ENCODE assay signal across 26 cellular contexts in the genomic region with DNA sequence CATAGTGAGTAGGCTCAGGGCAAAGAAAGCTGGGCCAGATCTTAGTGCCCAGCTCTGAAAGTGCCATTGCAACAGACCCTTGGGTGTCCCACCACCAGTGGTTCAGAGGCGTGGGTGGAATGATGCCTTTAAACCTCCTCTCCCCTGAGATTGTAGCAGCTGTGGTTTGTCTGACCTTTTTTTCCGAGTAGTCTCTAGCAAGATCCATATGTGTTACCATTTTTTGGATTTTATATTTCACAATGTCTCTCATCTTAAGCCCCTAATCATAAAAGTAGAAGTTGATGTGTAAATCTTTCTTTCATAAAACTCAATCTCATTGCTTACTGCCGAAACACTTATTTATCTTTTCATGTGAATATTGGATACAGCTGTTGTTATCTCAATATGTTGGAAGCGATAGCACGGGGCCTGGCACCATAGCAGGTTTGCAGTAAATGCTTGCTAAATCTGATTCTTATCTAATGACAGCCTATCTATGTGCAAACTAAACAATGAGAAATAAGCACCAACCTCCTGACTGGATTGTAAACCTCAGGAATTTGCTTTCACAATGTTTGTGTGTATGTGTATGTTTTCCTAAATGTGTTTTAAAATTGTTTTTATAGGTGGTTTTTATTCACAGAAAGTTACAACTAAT. TPM values are rescaled to one million over a fixed set of nuclear protein-coding genes. Genes with fewer than 3 reads are reported as not detected.
DNase-seq lines count a peak whose midpoint lies in the region; ATAC-seq, FAIRE-seq and TF ChIP-seq lines count a peak whose summit lies in the region.
"Had no signal": no experiment of that assay in that cellular context is flagged by ENCODE, and none has a peak within 500 bp of the region (broad histone marks: within the 10 kb centered on the region; RNA-seq: fewer than 3 reads in every experiment).

No MANE protein-coding gene starts in this region.

- H3K4me1 ChIP-seq in HepG2 (ENCODE audit: insufficient read depth, low read length) (peaks cover 38% of the 10 kb centered on the region), suprapubic skin (peaks cover 40% of the 10 kb centered on the region)
- H3K4me1 ChIP-seq in effector memory CD4-positive, alpha-beta T cell (ENCODE audit: control insufficient read depth, insufficient read depth, low read length, poor library complexity, severe bottlenecking), result no peaks in the 10 kb centered on the region
- H3K4me1 ChIP-seq: HAP-1, thyroid gland had no signal

- CTCF ChIA-PET in HepG2 (lab: Yijun Ruan, JAX; ENCODE audit: low intra/inter-chr PET ratio, low total read pairs), result interaction anchor here (0.6 kb wide), 1 partner anchor 45 kb away, joined by 3 read pairs; no protein-coding TSS in a partner anchor

- intact Hi-C loops in HepG2 (cut with micrococcal nuclease; ENCODE audit: unreplicated experiment), result no loop called here

- H3K27ac ChIP-seq in HepG2 (ENCODE audit: extremely low read length, insufficient read depth, low read length), result no peak overlapping the region
- peak overlapping the region; percentile 16 for H3K27ac ChIP-seq in suprapubic skin
- H3K27ac ChIP-seq in effector memory CD4-positive, alpha-beta T cell (ENCODE audit: insufficient read depth, low read length, poor library complexity, severe bottlenecking), result no peak overlapping the region
- H3K27ac ChIP-seq: body of pancreas, thyroid gland had no signal

- H3K4me3 ChIP-seq in HepG2 (replicated peaks in 1 of 3; ENCODE audit: insufficient read depth in 1 of 3, low read depth in 2 of 3, low read length in 3 of 3) (no peak overlapping the region), suprapubic skin (no peak overlapping the region)
- no peak overlapping the region for H3K4me3 ChIP-seq in effector memory CD4-positive, alpha-beta T cell (ENCODE audit: insufficient read depth, low read depth, low read length, poor library complexity, severe bottlenecking)
- H3K4me3 ChIP-seq: body of pancreas, HAP-1, thyroid gland had no signal

- TF ChIP-seq EP300 in HepG2 (IDR thresholded peaks at IDR 0.05; ENCODE audit: low read depth in 2 of 2, low read length in 2 of 2) (no peak), HepG2 (CRISPR knock-in tag; IDR thresholded peaks at IDR 0.05; ENCODE audit: borderline replicate concordance) (no peak), suprapubic skin (IDR thresholded peaks at IDR 0.05) (no peak)

- H3K9me3 ChIP-seq in HepG2 (ENCODE audit: low read length) (no peaks in the 10 kb centered on the region), suprapubic skin (no peaks in the 10 kb centered on the region)
- no peaks in the 10 kb centered on the region for H3K9me3 ChIP-seq in effector memory CD4-positive, alpha-beta T cell (ENCODE audit: control insufficient read depth, low read length)
- H3K9me3 ChIP-seq: body of pancreas, HAP-1, thyroid gland had no signal

- 37% methylated on average over 5 of the region's 5 CpGs for WGBS in HepG2 (ENCODE audit: low lambda C conversion rate)
- 20% methylated on average over 5 of the region's 5 CpGs for WGBS in suprapubic skin

- H3K79me2 ChIP-seq in HepG2 (ENCODE audit: insufficient read depth, low read length), result no peaks in the 10 kb centered on the region

- DNase-seq in HCEC 1CT (peak; percentile 74), dedifferentiated amniotic fluid mesenchymal stem cell (ENCODE audit: extremely low spot score) (peak; percentile 49), HepG2 (ENCODE audit: low spot score) (no peak), suprapubic skin (ENCODE audit: low spot score in 2 of 2) (no peak)
- no peak for DNase-seq in effector memory CD4-positive, alpha-beta T cell
- no peak for DNase-seq in effector CD4-positive, alpha-beta T cell
- DNase-seq: activated CD4-positive, alpha-beta T cell treated with anti-CD3 and anti-CD28 coated beads, Interleukin-2, amount 10 ng/mL, durations not matched to agents 7 days and 5 days; activated naive CD8-positive, alpha-beta T cell treated with anti-CD3 and anti-CD28 coated beads for 36 hours; body of pancreas; COR-L47; cortex of kidney; NCI-H1436; NCI-H774; stimulated activated CD4-positive, alpha-beta T cell treated with anti-CD3 and anti-CD28 coated beads, Interleukin-2, amount 100 ng/mL, for 24 hours; stimulated activated naive CD4-positive, alpha-beta T cell; T-cell; thyroid gland had no signal

- no peak for TF ChIP-seq RAD21 in HepG2 (CRISPR knock-in tag; IDR thresholded peaks at IDR 0.05)

- H3K4me2 ChIP-seq in HepG2 (ENCODE audit: low read depth, low read length), result no peak overlapping the region

- no peaks in the 10 kb centered on the region for H3K36me3 ChIP-seq in HepG2 (replicated peaks in 1 of 2; ENCODE audit: control insufficient read depth in 1 of 2, insufficient read depth in 2 of 2, low read length in 2 of 2)
- H3K36me3 ChIP-seq in suprapubic skin, result peaks cover 22% of the 10 kb centered on the region
- no peaks in the 10 kb centered on the region for H3K36me3 ChIP-seq in effector memory CD4-positive, alpha-beta T cell (ENCODE audit: control insufficient read depth, insufficient read depth, low read length)
- H3K36me3 ChIP-seq: HAP-1, thyroid gland had no signal

- no peak for TF ChIP-seq CTCF in HepG2 (CRISPR knock-in tag; IDR thresholded peaks at IDR 0.05)
- TF ChIP-seq CTCF in suprapubic skin (IDR thresholded peaks at IDR 0.05), result no peak

- H3K27me3 ChIP-seq in HepG2 (ENCODE audit: control insufficient read depth in 1 of 2, insufficient read depth in 2 of 2, low read length in 2 of 2), result no peaks in the 10 kb centered on the region
- H3K27me3 ChIP-seq in suprapubic skin, result no peaks in the 10 kb centered on the region
- H3K27me3 ChIP-seq in effector memory CD4-positive, alpha-beta T cell (replicated peaks; ENCODE audit: control insufficient read depth, insufficient read depth, low read length, poor library complexity, severe bottlenecking), result no peaks in the 10 kb centered on the region
- H3K27me3 ChIP-seq: body of pancreas, thyroid gland had no signal

- no peak for FAIRE-seq in HepG2 (lab: Jason Lieb, UNC)
- FAIRE-seq: TTC549 had no signal

- POLR2A ChIA-PET in HepG2 (lab: Yijun Ruan, JAX), result interaction anchor here (5.9 kb wide), 1 partner anchor 13 kb away, joined by 177 read pairs; a partner anchor contains a TSS

- BruUV-seq in HepG2 (replicated peaks; lab: Mats Ljungman, UMichigan), result no TSS peak

- H4K20me1 ChIP-seq in HepG2 (ENCODE audit: insufficient read depth, low read length), result no peaks in the 10 kb centered on the region

- no peak for ATAC-seq in HepG2
- no peak for ATAC-seq in HG02571 (IDR thresholded peaks at IDR 0.05; ENCODE audit: unreplicated experiment)
- ATAC-seq: body of pancreas; natural killer cell treated with Interleukin-12 subunit alpha and Interleukin-12 subunit beta and Interleukin-15 and Interleukin-18, amount 100 ng/mL, for 72 hours; T-cell had no signal

- no peak overlapping the region for H2AFZ ChIP-seq in HepG2 (ENCODE audit: low read length)

- no peak overlapping the region for H3K9ac ChIP-seq in HepG2 (ENCODE audit: insufficient read depth, low read depth, low read length)

- no peak for TF ChIP-seq POLR2A in HepG2 (IDR thresholded peaks at IDR 0.05; ENCODE audit: insufficient read depth in 1 of 2, low read depth in 2 of 2, low read length in 2 of 2)
- TF ChIP-seq POLR2A in suprapubic skin (IDR thresholded peaks at IDR 0.05), result no peak

- in situ Hi-C loops in HepG2 (cut with HindIII; ENCODE audit: extremely low pct_ligation_motif_present, low pct_unique_long_range_greater_than_20kb), result no loop called here

RNA-seq across cellular contexts. Expression of a gene that starts 14.1 kb away (rescaled TPM):
- total RNA-seq in HepG2 (2016; rRNA removed; fragmentation: Illumina TruSeq; extraction: Trizol) (6.4 and 7.8 TPM in 2 replicates), suprapubic skin (100 to 1,000 TPM in 1 of 4 donors, 10 to 100 TPM in 3; 82.5 to 111 (median 91.8) TPM)
- total RNA-seq in HepG2 (2016; cell fraction: cytosol; rRNA removed; fragmentation: Illumina TruSeq; extraction: Trizol; ENCODE audit: low read depth), result 1.1 and 2.5 TPM in 2 replicates
- total RNA-seq in HepG2 (2016; cell fraction: insoluble cytoplasmic fraction; rRNA removed; fragmentation: Illumina TruSeq; extraction: Trizol), result 5.6 and 7.8 TPM in 2 replicates
- total RNA-seq in HepG2 (2016; cell fraction: membrane; rRNA removed; fragmentation: Illumina TruSeq; extraction: Trizol), result 3.7 and 4.1 TPM in 2 replicates
- 8.1 and 10.3 TPM in 2 replicates for total RNA-seq in HepG2 (2016; cell fraction: nucleus; rRNA removed; fragmentation: Illumina TruSeq; extraction: Trizol)
- polyA plus RNA-seq in HepG2 (2011; rRNA removed), result 17.3 and 21.0 TPM in 2 replicates
- polyA plus RNA-seq in HepG2 (2011; cell fraction: cytosol; rRNA removed), result 15.9 and 18.0 TPM in 2 replicates
- polyA plus RNA-seq in HepG2 (2011; cell fraction: nucleus; rRNA removed), result 9.0 and 11.3 TPM in 2 replicates
- 25.6 and 33.6 TPM in 2 replicates for polyA plus RNA-seq in HepG2 (2012)
- polyA plus RNA-seq in HepG2 (2016; cell fraction: cytosol; fragmentation: Illumina TruSeq; extraction: Trizol; ENCODE audit: low read depth), result 1.3 and 1.7 TPM in 2 replicates
- polyA plus RNA-seq in HepG2 (2016; cell fraction: insoluble cytoplasmic fraction; fragmentation: Illumina TruSeq; extraction: Trizol; ENCODE audit: low read depth), result 6.4 and 9.0 TPM in 2 replicates
- polyA plus RNA-seq in HepG2 (2016; cell fraction: membrane; fragmentation: Illumina TruSeq; extraction: Trizol; ENCODE audit: low read depth), result 3.1 and 4.1 TPM in 2 replicates
- 12.8 and 14.7 TPM in 2 replicates for polyA plus RNA-seq in HepG2 (2016; cell fraction: nucleus; fragmentation: Illumina TruSeq; extraction: Trizol; ENCODE audit: insufficient read depth, low read depth)
- 4.9 and 10.4 TPM in 2 replicates for polyA minus RNA-seq in HepG2 (2011; rRNA and poly(A)+ RNA removed; ENCODE audit: low replicate concordance)
- polyA minus RNA-seq in HepG2 (2011; cell fraction: cytosol; rRNA and poly(A)+ RNA removed), result 10.6 and 11.1 TPM in 2 replicates
- polyA minus RNA-seq in HepG2 (2011; cell fraction: nucleus; rRNA and poly(A)+ RNA removed), result 9.9 and 15.7 TPM in 2 replicates

RNA-seq across cellular contexts. Expression of a gene that starts 23.7 kb away (rescaled TPM):
- total RNA-seq in HepG2 (2016; rRNA removed; fragmentation: Illumina TruSeq; extraction: Trizol) (not detected in 2 replicates), suprapubic skin (10 to 100 TPM; 11.8 to 35.6 (median 22.9) TPM)
- not detected in 2 replicates for total RNA-seq in HepG2 (2016; cell fraction: cytosol; rRNA removed; fragmentation: Illumina TruSeq; extraction: Trizol; ENCODE audit: low read depth)
- not detected in 2 replicates for total RNA-seq in HepG2 (2016; cell fraction: insoluble cytoplasmic fraction; rRNA removed; fragmentation: Illumina TruSeq; extraction: Trizol)
- not detected in 2 replicates for total RNA-seq in HepG2 (2016; cell fraction: membrane; rRNA removed; fragmentation: Illumina TruSeq; extraction: Trizol)
- total RNA-seq in HepG2 (2016; cell fraction: nucleus; rRNA removed; fragmentation: Illumina TruSeq; extraction: Trizol), result not detected in 2 replicates
- not detected in 2 replicates for polyA plus RNA-seq in HepG2 (2011; rRNA removed)
- polyA plus RNA-seq in HepG2 (2011; cell fraction: cytosol; rRNA removed), result not detected in 2 replicates
- not detected in 2 replicates for polyA plus RNA-seq in HepG2 (2011; cell fraction: nucleus; rRNA removed)
- not detected in 2 replicates for polyA plus RNA-seq in HepG2 (2012)
- not detected in 2 replicates for polyA plus RNA-seq in HepG2 (2016; cell fraction: cytosol; fragmentation: Illumina TruSeq; extraction: Trizol; ENCODE audit: low read depth)
- polyA plus RNA-seq in HepG2 (2016; cell fraction: insoluble cytoplasmic fraction; fragmentation: Illumina TruSeq; extraction: Trizol; ENCODE audit: low read depth), result not detected in 2 replicates
- not detected in 2 replicates for polyA plus RNA-seq in HepG2 (2016; cell fraction: membrane; fragmentation: Illumina TruSeq; extraction: Trizol; ENCODE audit: low read depth)
- not detected in 2 replicates for polyA plus RNA-seq in HepG2 (2016; cell fraction: nucleus; fragmentation: Illumina TruSeq; extraction: Trizol; ENCODE audit: insufficient read depth, low read depth)
- not detected in 2 replicates for polyA minus RNA-seq in HepG2 (2011; rRNA and poly(A)+ RNA removed; ENCODE audit: low replicate concordance)
- polyA minus RNA-seq in HepG2 (2011; cell fraction: cytosol; rRNA and poly(A)+ RNA removed), result not detected in 2 replicates
- not detected in 2 replicates for polyA minus RNA-seq in HepG2 (2011; cell fraction: nucleus; rRNA and poly(A)+ RNA removed)
- total RNA-seq: activated CD4-positive, alpha-beta T cell treated with anti-CD3 and anti-CD28 coated beads, Interleukin-2, amount 10 ng/mL, durations not matched to agents 7 days and 5 days; activated naive CD8-positive, alpha-beta T cell treated with anti-CD3 and anti-CD28 coated beads for 36 hours; activated T-helper 2 cell treated with anti-CD3 and anti-CD28 coated beads, Interferon-gamma antibody, Interleukin-2, Interleukin-4, amounts not matched to agents 10 μg/mL and 5 μg/mL and 100 μg/mL, durations not matched to agents 14 hours and 24 hours and 36 hours; body of pancreas; Daoy; glomerular endothelial cell; mesenteric fat pad; natural killer cell treated with Interleukin-12 subunit alpha and Interleukin-12 subunit beta and Interleukin-15 and Interleukin-18, amount 100 ng/mL, for 72 hours; skeletal muscle tissue; T-cell; thyroid gland had no signal

Comparison
In these comparisons a context has a peak if more than half of its experiments do, and no peak if none do; other contexts are left out.
1. DNase-seq: peak in HCEC 1CT (single experiment) and dedifferentiated amniotic fluid mesenchymal stem cell (single experiment); none in HepG2 (single experiment), suprapubic skin (0 of 2), effector memory CD4-positive, alpha-beta T cell (0 of 3) and effector CD4-positive, alpha-beta T cell (single experiment).
2. RNA of a gene that starts 14.1 kb away (total RNA-seq): 82.5 to 111 TPM in suprapubic skin; 1.1 to 10.3 TPM in HepG2; every median in the first group is over 4 times any median in the second.
3. RNA of a gene that starts 23.7 kb away (total RNA-seq): 11.8 to 35.6 TPM in suprapubic skin; not detected in HepG2; every median in the first group is over 10 times any median in the second.